Comparison of ENCODE assay signal across 21 cellular contexts in genomic region chr6:56669041-56669440, GRCh38.
"Had no signal": no experiment of that assay in that cellular context is flagged by ENCODE, and none has a peak within 500 bp of the region (broad histone marks: within the 10 kb centered on the region; RNA-seq: fewer than 3 reads in every experiment).

No MANE protein-coding gene starts in this region.

- ATAC-seq: mucosa of descending colon; natural killer cell treated with Interleukin-12 subunit alpha and Interleukin-12 subunit beta and Interleukin-15 and Interleukin-18, amount 100 ng/mL, for 72 hours; stimulated activated naive CD8-positive, alpha-beta T cell treated with anti-CD3 and anti-CD28 coated beads, Interleukin-15, Interleukin-2, amounts not matched to agents 100 U/mL and 50 U/mL, for 24 hours had no signal

- H3K27me3 ChIP-seq: adrenal gland, esophagus muscularis mucosa, thyroid gland, upper lobe of left lung had no signal

- DNase-seq: activated CD4-positive, alpha-beta T cell treated with anti-CD3 and anti-CD28 coated beads for 4 hours; activated CD4-positive, alpha-beta T cell treated with anti-CD3 and anti-CD28 coated beads, Interleukin-2, amount 50 U/mL, for 4 hours; activated effector memory CD4-positive, alpha-beta T cell treated with anti-CD3 and anti-CD28 coated beads, Interleukin-2, amount 50 U/mL, for 16 hours; activated naive CD4-positive, alpha-beta T cell treated with anti-CD3 and anti-CD28 coated beads for 36 hours; activated naive CD8-positive, alpha-beta T cell treated with anti-CD3 and anti-CD28 coated beads for 36 hours; activated T-cell treated with anti-CD3 and anti-CD28 coated beads for 4 hours; adrenal gland; aorta; endodermal cell; kidney glomerular epithelial cell; mucosa of descending colon; right cardiac atrium; stimulated activated CD4-positive, alpha-beta T cell treated with anti-CD3 and anti-CD28 coated beads, Interleukin-4, amount 100 ng/mL, for 1 hour; stimulated activated naive CD8-positive, alpha-beta T cell treated with anti-CD3 and anti-CD28 coated beads, Interleukin-15, Interleukin-2, amounts not matched to agents 100 U/mL and 50 U/mL, for 24 hours; thyroid gland; upper lobe of left lung had no signal

- FAIRE-seq: TTC549 had no signal

- H3K4me3 ChIP-seq: adrenal gland, esophagus muscularis mucosa, lung, mucosa of descending colon, thyroid gland, upper lobe of left lung had no signal

- H3K36me3 ChIP-seq: adrenal gland, esophagus muscularis mucosa, thyroid gland, upper lobe of left lung had no signal

- H3K9me3 ChIP-seq: adrenal gland, esophagus muscularis mucosa, mucosa of descending colon, thyroid gland, upper lobe of left lung had no signal

- H3K27ac ChIP-seq: thyroid gland, VCaP had no signal
